Comparison of ENCODE assay signal across 1 cellular context in genomic region chr16:14510939-14511797, GRCh38.
A peak's percentile ranks its signal among the peaks of the same experiment; 100 is the strongest.
TF ChIP-seq lines count a peak whose summit lies in the region.

No MANE protein-coding gene starts in this region.

TF ChIP-seq in HepG2, 621 proteins besides CTCF, POLR2A, EP300 and RAD21 (continued from another document and continues in another):
- TF ChIP-seq POGK (CRISPR knock-in tag; conservative IDR thresholded peaks at IDR 0.05) (peak; percentile 23; the same call in 1 of the 2 replicates), FOXK2 (IDR thresholded peaks at IDR 0.05) (peak; percentile 99), ZNF276 (CRISPR knock-in tag; IDR thresholded peaks at IDR 0.05; ENCODE audit: low read depth) (no peak), PRMT3 (CRISPR knock-in tag; IDR thresholded peaks at IDR 0.05; ENCODE audit: borderline replicate concordance, low read depth) (no peak), ZNF639 (CRISPR knock-in tag; conservative IDR thresholded peaks at IDR 0.05) (no peak), ATF4 (CRISPR knock-in tag; IDR thresholded peaks at IDR 0.05) (no peak), ZNF275 (CRISPR knock-in tag; IDR thresholded peaks at IDR 0.05; ENCODE audit: borderline replicate concordance) (peak; percentile 78; the same call in 1 of the 2 replicates), DZIP1 (CRISPR knock-in tag; IDR thresholded peaks at IDR 0.05) (no peak), ARID2 (CRISPR knock-in tag; IDR thresholded peaks at IDR 0.05; ENCODE audit: borderline replicate concordance) (no peak), ZFX (CRISPR knock-in tag; IDR thresholded peaks at IDR 0.05; ENCODE audit: low read depth) (peak; percentile 42; the same call in 1 of the 2 replicates), DMTF1 (CRISPR knock-in tag; IDR thresholded peaks at IDR 0.05) (no peak), ZNF382 (CRISPR knock-in tag; IDR thresholded peaks at IDR 0.05; ENCODE audit: borderline replicate concordance) (no peak), ZNF24 (IDR thresholded peaks at IDR 0.05) (0 out of 2 replicates have a peak, but pooled peaks have one; percentile 65), ZFP1 (CRISPR knock-in tag; IDR thresholded peaks at IDR 0.05) (peak; percentile 65; the same call in 1 of the 2 replicates), ZNF790 (CRISPR knock-in tag; IDR thresholded peaks at IDR 0.05; ENCODE audit: borderline replicate concordance) (no peak), ZNF124 (CRISPR knock-in tag; IDR thresholded peaks at IDR 0.05) (peak; percentile 81), NR3C1 (CRISPR knock-in tag; IDR thresholded peaks at IDR 0.05) (no peak), PBX3 (CRISPR knock-in tag; IDR thresholded peaks at IDR 0.05; ENCODE audit: borderline replicate concordance) (no peak), THYN1 (CRISPR knock-in tag; IDR thresholded peaks at IDR 0.05; ENCODE audit: borderline replicate concordance, low read depth) (no peak), ZBTB8A (CRISPR knock-in tag; IDR thresholded peaks at IDR 0.05; ENCODE audit: borderline replicate concordance, low read depth) (peak; percentile 78; the same call in 1 of the 2 replicates), IRX3 (CRISPR knock-in tag; IDR thresholded peaks at IDR 0.05; ENCODE audit: borderline replicate concordance, low read depth) (peak; percentile 51; the same call in 1 of the 2 replicates), HNRNPLL (IDR thresholded peaks at IDR 0.05; ENCODE audit: low read depth, low read length, poor library complexity, severe bottlenecking) (no peak), SOX13 (IDR thresholded peaks at IDR 0.05) (peak; percentile 92), SOX13 (CRISPR knock-in tag; conservative IDR thresholded peaks at IDR 0.05 in 1 of 2, IDR thresholded peaks at IDR 0.05 in 1 of 2) (peak; percentile 48 to 98; a peak in 3 of 4 replicates), CEBPZ (IDR thresholded peaks at IDR 0.05; ENCODE audit: low read length) (no peak), GATAD2A (CRISPR knock-in tag; IDR thresholded peaks at IDR 0.05) (peak; percentile 99), SSRP1 (CRISPR knock-in tag; IDR thresholded peaks at IDR 0.05) (no peak), CHD4 (IDR thresholded peaks at IDR 0.05; ENCODE audit: borderline replicate concordance, low read length) (peak; percentile 91; the same call in 1 of the 2 replicates), ELF4 (CRISPR knock-in tag; IDR thresholded peaks at IDR 0.05; ENCODE audit: borderline replicate concordance) (peak; percentile 45; the same call in 1 of the 2 replicates), JDP2 (CRISPR knock-in tag; IDR thresholded peaks at IDR 0.05; ENCODE audit: borderline replicate concordance) (no peak), MED13 (CRISPR knock-in tag; IDR thresholded peaks at IDR 0.05) (no peak), ZNF878 (CRISPR knock-in tag; IDR thresholded peaks at IDR 0.05) (no peak; the same call in 1 of the 2 replicates), ZNF3 (CRISPR knock-in tag; IDR thresholded peaks at IDR 0.05) (peak; percentile 39; the same call in 1 of the 2 replicates), FOSL1 (CRISPR knock-in tag; IDR thresholded peaks at IDR 0.05; ENCODE audit: borderline replicate concordance) (peak; percentile 69; the same call in 1 of the 2 replicates), RFX3 (CRISPR knock-in tag; IDR thresholded peaks at IDR 0.05) (peak; percentile 27; the same call in 1 of the 2 replicates), CBX2 (IDR thresholded peaks at IDR 0.05; ENCODE audit: low read depth, low read length) (no peak), CBX2 (CRISPR knock-in tag; IDR thresholded peaks at IDR 0.05; ENCODE audit: low read depth) (no peak), ZNF496 (CRISPR knock-in tag; IDR thresholded peaks at IDR 0.05; ENCODE audit: insufficient replicate concordance) (no peak), EHMT2 (IDR thresholded peaks at IDR 0.05; ENCODE audit: borderline replicate concordance, low read depth, low read length) (peak; percentile 89; the same call in 1 of the 2 replicates), REXO4 (CRISPR knock-in tag; IDR thresholded peaks at IDR 0.05; ENCODE audit: borderline replicate concordance) (no peak), ZXDC (CRISPR knock-in tag; IDR thresholded peaks at IDR 0.05) (no peak), ZNF282 (IDR thresholded peaks at IDR 0.05; ENCODE audit: partially characterized antibody) (no peak)
